In genomic region chr4:1249731-1250526, GRCh38 we compare ENCODE assay signal across 7 cellular contexts. TPM values are rescaled to one million over a fixed set of nuclear protein-coding genes. Genes with fewer than 3 reads are reported as not detected.
DNase-seq lines count a peak whose midpoint lies in the region; ATAC-seq and TF ChIP-seq lines count a peak whose summit lies in the region.

No MANE protein-coding gene starts in this region.

- H3K4me1 ChIP-seq in left lung: peaks cover 26 to 47% of the 10 kb centered on the region in 2 donors

- H3K9ac ChIP-seq in SU-DHL-6 (ENCODE audit: low read length): peak overlapping the region; percentile 98

- H3K9me3 ChIP-seq in SU-DHL-6 (ENCODE audit: insufficient read depth, low read length) (no peaks in the 10 kb centered on the region), left lung (peaks cover 0 to 5% of the 10 kb centered on the region in 2 donors)

- DNase-seq in cardiac fibroblast (ENCODE audit: low read depth in 2 of 2) (peak; percentile 39 to 63), left lung (peak; percentile 55 to 85), NCI-H2107 (lab: John Stamatoyannopoulos, UW) (no peak)
- DNase-seq in stimulated activated CD4-positive, alpha-beta T cell treated with anti-CD3 and anti-CD28 coated beads, TNF-alpha, amount 100 ng/mL, for 4 hours (ENCODE audit: low read depth in 3 of 3): peak in 2 of 3 experiments; percentile 45 to 55

- peak; percentile 1 for ATAC-seq in GM18511 (IDR thresholded peaks at IDR 0.05; ENCODE audit: unreplicated experiment)
- ATAC-seq in HG02973 (IDR thresholded peaks at IDR 0.05; ENCODE audit: unreplicated experiment): peak; percentile 2
- peak; percentile 8 for ATAC-seq in left lung

- H3K9me2 ChIP-seq in SU-DHL-6 (replicated peaks; ENCODE audit: insufficient read depth, low read length): no peaks in the 10 kb centered on the region

- H3K27me3 ChIP-seq in SU-DHL-6 (ENCODE audit: low read length): no peaks in the 10 kb centered on the region
- no peaks in the 10 kb centered on the region for H3K27me3 ChIP-seq in left lung

- intact Hi-C loops in left lung (cut with DNase I): loop anchor here in 1 of 2 donors (10.0 kb wide), 2 partner anchors 85 to 95 kb away; partner anchors contain the start of gene UVSSA

- H3K4me3 ChIP-seq in SU-DHL-6 (ENCODE audit: insufficient read depth, low read length, poor library complexity, severe bottlenecking) (peak overlapping the region; percentile 76), cardiac fibroblast (replicated peaks in 1 of 2; ENCODE audit: low read depth in 2 of 2, low read length in 2 of 2) (peak overlapping the region; percentile 56 to 57), left lung (peak overlapping the region; percentile 65 to 67)

- no peaks in the 10 kb centered on the region; the same call in 1 of the 2 replicates for H4K20me1 ChIP-seq in SU-DHL-6 (ENCODE audit: low read depth, low read length)

- H3F3A ChIP-seq in SU-DHL-6 (ENCODE audit: insufficient read depth): no peaks in the 10 kb centered on the region

- H3K4me2 ChIP-seq in SU-DHL-6 (ENCODE audit: low read depth, low read length, poor library complexity, severe bottlenecking): peak overlapping the region; percentile 91

- H3K79me2 ChIP-seq in SU-DHL-6 (ENCODE audit: insufficient read depth, low read length): peaks cover 44% of the 10 kb centered on the region

- H3K36me3 ChIP-seq in SU-DHL-6 (ENCODE audit: low read length): peaks cover 4% of the 10 kb centered on the region; the same call in 1 of the 2 replicates
- H3K36me3 ChIP-seq in left lung: no peaks in the 10 kb centered on the region

- peak overlapping the region; percentile 86 for H2AFZ ChIP-seq in SU-DHL-6 (ENCODE audit: low read depth, low read length, severe bottlenecking)

- no peak for TF ChIP-seq CTCF in SU-DHL-6 (IDR thresholded peaks at IDR 0.05; ENCODE audit: insufficient read depth, low read length, poor library complexity, severe bottlenecking)
- no peak for TF ChIP-seq CTCF in cardiac fibroblast (IDR thresholded peaks at IDR 0.05; ENCODE audit: low read depth, low read length)
- TF ChIP-seq CTCF in left lung (IDR thresholded peaks at IDR 0.05): no peak

- H3K27ac ChIP-seq in SU-DHL-6 (ENCODE audit: low read depth, low read length) (peak overlapping the region; percentile 89), left lung (peak overlapping the region; percentile 95 to 97)

RNA-seq across cellular contexts. Expression of gene CTBP1, which starts 1.0 kb away (rescaled TPM):
- 100 to 1,000 TPM; 146 to 167 TPM for total RNA-seq in left lung

RNA-seq across cellular contexts. Expression of gene MAEA, which starts 39.8 kb away (rescaled TPM):
- 10 to 100 TPM; 43.8 to 56.3 TPM for total RNA-seq in left lung
